ENCODE assay signal across 24 cellular contexts in the genomic region with DNA sequence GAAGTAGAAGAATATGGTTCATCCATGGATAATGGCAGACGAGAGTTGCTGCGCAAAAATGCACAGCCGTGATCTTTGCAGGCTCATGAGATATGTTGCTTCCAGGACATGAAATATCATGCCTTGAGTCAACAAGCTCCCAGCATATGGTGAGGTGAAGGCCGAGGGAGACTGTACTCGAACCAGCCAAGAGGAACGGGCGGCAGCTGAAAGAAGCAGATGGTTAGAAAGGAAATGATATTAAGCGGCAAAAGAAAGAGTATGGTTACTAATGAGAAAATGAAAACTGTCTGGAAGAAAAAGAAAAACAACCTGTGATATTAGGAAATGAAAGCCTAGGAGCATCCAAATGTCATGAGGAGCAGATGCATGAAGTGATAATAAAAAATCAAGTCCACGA.
DNase-seq lines count a peak whose midpoint lies in the region; TF ChIP-seq lines count a peak whose summit lies in the region.
"Had no signal": no experiment of that assay in that cellular context is flagged by ENCODE, and none has a peak within 500 bp of the region (broad histone marks: within the 10 kb centered on the region; RNA-seq: fewer than 3 reads in every experiment).

No MANE protein-coding gene starts in this region.

- peak overlapping the region; percentile 60 for H3K27ac Mint-ChIP-seq in glutamatergic neuron (ENCODE audit: unreplicated experiment)
- H3K27ac Mint-ChIP-seq: HFFc6; T-helper 2 cell treated with Interferon-gamma antibody and Interleukin-4, amounts not matched to agents 5 μg/mL and 100 μg/mL, for 36 hours had no signal

- H3K9me3 Mint-ChIP-seq in glutamatergic neuron (ENCODE audit: unreplicated experiment) = peaks cover 2% of the 10 kb centered on the region
- H3K9me3 Mint-ChIP-seq: CD8-positive, alpha-beta memory T cell; HFFc6; T-helper 2 cell treated with Interferon-gamma antibody and Interleukin-4, amounts not matched to agents 5 μg/mL and 100 μg/mL, for 36 hours had no signal

- no peak for TF ChIP-seq CTCF in glutamatergic neuron (IDR thresholded peaks at IDR 0.05; ENCODE audit: partially characterized antibody, unreplicated experiment)
- TF ChIP-seq CTCF in GM10248 (IDR thresholded peaks at IDR 0.05; ENCODE audit: control extremely low read depth, extremely low read depth, low read depth, missing control alignments) = no peak

- CTCF ChIA-PET in GM10248 (lab: Yijun Ruan, JAX) = no interaction called here

- H3K36me3 Mint-ChIP-seq in glutamatergic neuron (ENCODE audit: unreplicated experiment) = no peaks in the 10 kb centered on the region
- H3K36me3 Mint-ChIP-seq: CD8-positive, alpha-beta memory T cell had no signal

- DNase-seq in DMS 273 (lab: John Stamatoyannopoulos, UW; ENCODE audit: unreplicated experiment) = peak; percentile 87
- DNase-seq in NCI-H2171 (lab: John Stamatoyannopoulos, UW) = peak; percentile 97
- DNase-seq in NCI-H69 (lab: John Stamatoyannopoulos, UW) = peak; percentile 39
- no peak for DNase-seq in glutamatergic neuron
- no peak for DNase-seq in T-helper 9 cell
- no peak for DNase-seq in A172 (ENCODE audit: low spot score)
- DNase-seq in GM10248 (ENCODE audit: extremely low spot score) = no peak
- no peak for DNase-seq in SHP77 (lab: John Stamatoyannopoulos, UW)
- DNase-seq: AML-193; CD8-positive, alpha-beta memory T cell; DMS153; GM23248; HFFc6; Kasumi-1; NCI-H1092 treated with DMSO at 0.1 percent for 48 hours; NCI-H1436; NCI-H1930; NCI-H2107; NCI-H510A; NCI-H774; Right ventricle myocardium superior; RPMI8226; T-helper 1 cell had no signal

- peaks cover 1% of the 10 kb centered on the region for H3K27me3 Mint-ChIP-seq in glutamatergic neuron (ENCODE audit: unreplicated experiment)
- H3K27me3 Mint-ChIP-seq: CD8-positive, alpha-beta memory T cell had no signal

- H3K4me3 Mint-ChIP-seq in glutamatergic neuron (ENCODE audit: unreplicated experiment) = no peak overlapping the region
- H3K4me3 Mint-ChIP-seq: CD8-positive, alpha-beta memory T cell; HFFc6; T-helper 2 cell treated with Interferon-gamma antibody and Interleukin-4, amounts not matched to agents 5 μg/mL and 100 μg/mL, for 36 hours had no signal

- peaks cover 26% of the 10 kb centered on the region for H3K4me1 Mint-ChIP-seq in glutamatergic neuron (ENCODE audit: low read depth, unreplicated experiment)
- H3K4me1 Mint-ChIP-seq: CD8-positive, alpha-beta memory T cell had no signal

- POLR2A ChIA-PET in GM10248 (lab: Yijun Ruan, JAX) = no interaction called here

Comparison
In these comparisons a context has a peak if more than half of its experiments do, and no peak if none do; other contexts are left out.
1. DNase-seq: peak in DMS 273 (single experiment), NCI-H2171 (single experiment) and NCI-H69 (single experiment); none in glutamatergic neuron (single experiment), T-helper 9 cell (single experiment), A172 (single experiment), GM10248 (single experiment) and SHP77 (0 of 2).